Comparison of ENCODE assay signal across 10 cellular contexts in genomic region chr19:4183967-4184717, GRCh38. TPM values are rescaled to one million over a fixed set of nuclear protein-coding genes. Genes with fewer than 3 reads are reported as not detected.
DNase-seq lines count a peak whose midpoint lies in the region; ATAC-seq and TF ChIP-seq lines count a peak whose summit lies in the region.
"Had no signal": no experiment of that assay in that cellular context is flagged by ENCODE, and none has a peak within 500 bp of the region (broad histone marks: within the 10 kb centered on the region; RNA-seq: fewer than 3 reads in every experiment).

No MANE protein-coding gene starts in this region.

- no peaks in the 10 kb centered on the region for H3K27me3 Mint-ChIP-seq in activated CD8-positive, alpha-beta T cell treated with anti-CD3 and anti-CD28 coated beads, Interleukin-2, amount 10 ng/mL, durations not matched to agents 7 days and 5 days (ENCODE audit: low read depth)

- peaks cover 38% of the 10 kb centered on the region for H3K4me1 Mint-ChIP-seq in activated CD8-positive, alpha-beta T cell treated with anti-CD3 and anti-CD28 coated beads, Interleukin-2, amount 10 ng/mL, durations not matched to agents 7 days and 5 days (ENCODE audit: low read depth)

- H3K9me3 ChIP-seq in osteoblast (ENCODE audit: low read depth, low read length) = no peaks in the 10 kb centered on the region
- H3K9me3 ChIP-seq: A549 had no signal

- DNase-seq in NCI-H2081 (lab: John Stamatoyannopoulos, UW) (peak; percentile 57 to 80), NCI-H2081 treated with DMSO at 0.1 percent for 48 hours (lab: John Stamatoyannopoulos, UW) (no peak), NCI-H187 treated with DMSO at 0.1 percent for 48 hours (lab: John Stamatoyannopoulos, UW) (peak; percentile 81), osteoblast (ENCODE audit: insufficient read length, low spot score, missing footprints) (peak; percentile 76), GM19240 (ENCODE audit: insufficient read length, low spot score) (no peak), ureter (ENCODE audit: low spot score) (no peak)
- no peak for DNase-seq in activated CD8-positive, alpha-beta T cell treated with anti-CD3 and anti-CD28 coated beads, Interleukin-2, amount 10 ng/mL, durations not matched to agents 7 days and 5 days

- H3K4me3 ChIP-seq in osteoblast (ENCODE audit: insufficient read depth, low read length) = no peak overlapping the region
- H3K4me3 ChIP-seq: A549 had no signal

- H3K4me1 ChIP-seq in osteoblast (ENCODE audit: insufficient read depth, low read length) = peaks cover 11% of the 10 kb centered on the region

- peaks cover 6% of the 10 kb centered on the region for H3K36me3 ChIP-seq in osteoblast (ENCODE audit: insufficient read depth, low read length)

- H3K4me2 ChIP-seq in osteoblast (ENCODE audit: insufficient read depth, low read length) = no peak overlapping the region

- POLR2A ChIA-PET in activated CD8-positive, alpha-beta T cell treated with anti-CD3 and anti-CD28 coated beads, Interleukin-2, amount 10 ng/mL, durations not matched to agents 7 days and 5 days (lab: Charles Lee) = interaction anchor here (1.2 kb wide), 1 partner anchor 199 kb away, joined by 3 read pairs; the partner anchor contains the start of gene EEF2

- H4K20me1 ChIP-seq in osteoblast (ENCODE audit: insufficient read depth, low read length) = peaks cover 4% of the 10 kb centered on the region

- ATAC-seq in activated CD8-positive, alpha-beta T cell treated with anti-CD3 and anti-CD28 coated beads, Interleukin-2, amount 10 ng/mL, durations not matched to agents 7 days and 5 days = no peak
- ATAC-seq in HG03439 (IDR thresholded peaks at IDR 0.05; ENCODE audit: unreplicated experiment) = no peak
- ATAC-seq: A549 had no signal

- no peak overlapping the region for H3K27ac ChIP-seq in osteoblast (ENCODE audit: low read depth, low read length)
- H3K27ac ChIP-seq: A549 had no signal

- no peak overlapping the region for H2AFZ ChIP-seq in osteoblast (ENCODE audit: low read length)

- H3K4me3 Mint-ChIP-seq in activated CD8-positive, alpha-beta T cell treated with anti-CD3 and anti-CD28 coated beads, Interleukin-2, amount 10 ng/mL, durations not matched to agents 7 days and 5 days = peak overlapping the region; percentile 37

- H3K79me2 ChIP-seq in osteoblast (ENCODE audit: insufficient read depth, low read length) = peaks cover 19% of the 10 kb centered on the region

- H3K27ac Mint-ChIP-seq in activated CD8-positive, alpha-beta T cell treated with anti-CD3 and anti-CD28 coated beads, Interleukin-2, amount 10 ng/mL, durations not matched to agents 7 days and 5 days = peak overlapping the region; percentile 13

- CTCF ChIA-PET in activated CD8-positive, alpha-beta T cell treated with anti-CD3 and anti-CD28 coated beads, Interleukin-2, amount 10 ng/mL, durations not matched to agents 7 days and 5 days (lab: Charles Lee) = interaction anchor here (0.7 kb wide), 1 partner anchor 198 kb away, joined by 3 read pairs; the partner anchor contains the start of gene EEF2

- peaks cover 17% of the 10 kb centered on the region for H3K36me3 Mint-ChIP-seq in activated CD8-positive, alpha-beta T cell treated with anti-CD3 and anti-CD28 coated beads, Interleukin-2, amount 10 ng/mL, durations not matched to agents 7 days and 5 days (ENCODE audit: low read depth)

- H3K9me3 Mint-ChIP-seq in activated CD8-positive, alpha-beta T cell treated with anti-CD3 and anti-CD28 coated beads, Interleukin-2, amount 10 ng/mL, durations not matched to agents 7 days and 5 days (ENCODE audit: insufficient read depth) = no peaks in the 10 kb centered on the region

- no peak for TF ChIP-seq CTCF in osteoblast (IDR thresholded peaks at IDR 0.05; ENCODE audit: extremely low read depth, low read depth, low read length)

- H3K27me3 ChIP-seq in osteoblast (ENCODE audit: insufficient read depth, low read length) = no peaks in the 10 kb centered on the region

RNA-seq across cellular contexts. Expression of gene ANKRD24, which starts 1.7 kb away (rescaled TPM):
- total RNA-seq in activated CD8-positive, alpha-beta T cell treated with anti-CD3 and anti-CD28 coated beads, Interleukin-2, amount 10 ng/mL, durations not matched to agents 7 days and 5 days = under 1 TPM; 0.68 to 0.73 TPM
- total RNA-seq in osteoblast = 0.29 and 0.72 TPM in 2 replicates
- 2.7 TPM for total RNA-seq in ureter

RNA-seq across cellular contexts. Expression of gene SIRT6, which starts 1.8 kb away (rescaled TPM):
- total RNA-seq in activated CD8-positive, alpha-beta T cell treated with anti-CD3 and anti-CD28 coated beads, Interleukin-2, amount 10 ng/mL, durations not matched to agents 7 days and 5 days = 10 to 100 TPM; 30.8 to 40.4 TPM
- total RNA-seq in osteoblast = 8.3 and 16.3 TPM in 2 replicates
- total RNA-seq in ureter = 23.9 TPM

RNA-seq across cellular contexts. Expression of gene CREB3L3, which starts 30.7 kb away (rescaled TPM):
- total RNA-seq in activated CD8-positive, alpha-beta T cell treated with anti-CD3 and anti-CD28 coated beads, Interleukin-2, amount 10 ng/mL, durations not matched to agents 7 days and 5 days = under 1 TPM; 0.16 to 0.18 TPM
- total RNA-seq in osteoblast = not detected in 2 replicates
- not detected for total RNA-seq in ureter
- total RNA-seq: posterior vena cava had no signal

RNA-seq across cellular contexts. Expression of gene EBI3, which starts 45.2 kb away (rescaled TPM):
- not detected for total RNA-seq in activated CD8-positive, alpha-beta T cell treated with anti-CD3 and anti-CD28 coated beads, Interleukin-2, amount 10 ng/mL, durations not matched to agents 7 days and 5 days
- total RNA-seq in osteoblast (not detected in 2 replicates), ureter (1.5 TPM)

Comparison
In these comparisons a context has a peak if more than half of its experiments do, and no peak if none do; other contexts are left out.
1. DNase-seq: peak in NCI-H2081 (2 of 2), NCI-H187 treated with DMSO at 0.1 percent for 48 hours (single experiment) and osteoblast (single experiment); none in NCI-H2081 treated with DMSO at 0.1 percent for 48 hours (single experiment), activated CD8-positive, alpha-beta T cell treated with anti-CD3 and anti-CD28 coated beads, Interleukin-2, amount 10 ng/mL, durations not matched to agents 7 days and 5 days (single experiment), GM19240 (single experiment) and ureter (single experiment).